36 cellular contexts compared by ENCODE assay signal in the genomic region with DNA sequence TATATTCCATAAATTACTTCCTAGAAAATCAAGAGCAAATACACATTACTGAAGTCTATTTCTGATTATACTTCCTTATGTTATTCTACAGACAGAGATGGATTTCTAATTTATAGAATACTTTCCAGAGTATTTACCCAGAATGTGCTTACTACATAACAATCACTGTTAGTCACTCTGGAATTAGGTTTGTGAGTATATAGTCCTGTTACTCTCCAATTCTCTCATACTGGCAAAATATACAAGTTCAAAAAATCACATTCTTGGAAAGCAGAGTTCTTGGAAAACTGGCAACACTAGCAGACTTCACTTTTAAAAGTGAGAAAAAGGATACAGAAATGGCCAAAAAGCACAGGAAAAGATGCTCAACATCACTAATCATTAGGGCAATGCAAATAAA.
"Had no signal": no experiment of that assay in that cellular context is flagged by ENCODE, and none has a peak within 500 bp of the region (broad histone marks: within the 10 kb centered on the region; RNA-seq: fewer than 3 reads in every experiment).

No MANE protein-coding gene starts in this region.

- H3K4me3 ChIP-seq: cardiac muscle cell, MG63, PC-9 had no signal

- H3K4me2 ChIP-seq: PC-9 had no signal

- H3K9me3 ChIP-seq: MG63 had no signal

- H3K27me3 ChIP-seq: cardiac muscle cell, MG63 had no signal

- ATAC-seq: activated CD8-positive, alpha-beta memory T cell treated with anti-CD3 and anti-CD28 coated beads, Interleukin-2, amount 10 ng/mL, durations not matched to agents 7 days and 5 days; activated naive CD8-positive, alpha-beta T cell treated with anti-CD3 and anti-CD28 coated beads, Interleukin-2, amount 50 U/mL, for 24 hours; Right ventricle myocardium inferior had no signal

- DNase-seq: activated B cell treated with CpG ODN at 0.5 μM for 24 hours; activated CD4-positive, alpha-beta memory T cell treated with anti-CD3 and anti-CD28 coated beads, Interleukin-2, amount 10 ng/mL, durations not matched to agents 7 days and 5 days; activated CD4-positive, alpha-beta T cell treated with anti-CD3 and anti-CD28 coated beads for 4 hours; activated CD4-positive, CD25-positive, alpha-beta regulatory T cell treated with anti-CD3 and anti-CD28 coated beads, Interleukin-2, amount 50 U/mL, for 72 hours; activated CD8-positive, alpha-beta memory T cell treated with anti-CD3 and anti-CD28 coated beads for 24 hours; activated CD8-positive, alpha-beta memory T cell treated with anti-CD3 and anti-CD28 coated beads, Interleukin-2, amount 10 ng/mL, durations not matched to agents 7 days and 5 days; activated CD8-positive, alpha-beta memory T cell treated with anti-CD3 and anti-CD28 coated beads, Interleukin-2, amount 50 U/mL, for 48 hours; activated effector memory CD4-positive, alpha-beta T cell treated with Interleukin-2 at 50 U/mL for 16 hours; activated naive CD4-positive, alpha-beta T cell treated with anti-CD3 and anti-CD28 coated beads, Interleukin-2, amount 10 ng/mL, durations not matched to agents 7 days and 5 days; activated naive CD8-positive, alpha-beta T cell treated with anti-CD3 and anti-CD28 coated beads, Interleukin-2, amount 50 U/mL, for 24 hours; activated T-cell treated with anti-CD3 and anti-CD28 coated beads, Interleukin-2, amount 50 U/mL, for 48 hours; amniotic stem cell; aorta; Karpas-422; MG63; NCI-H1048; NCI-H1105 treated with DMSO at 0.1 percent for 48 hours; NCI-H1436; NCI-H1694; NCI-H1930; NCI-H2081 treated with DMSO at 0.1 percent for 48 hours; NCI-H226; NCI-H446 treated with DMSO at 0.1 percent for 48 hours; NCI-H524; NCI-H69; NK-92 treated with Interleukin-12 subunit alpha and Interleukin-12 subunit beta, amount 100 ng/mL, for 24 hours; PC-9; SIG-M5; SW 1271; T-helper 1 cell; T-helper 2 cell; T-helper 9 cell had no signal

- H2AFZ ChIP-seq: PC-9 had no signal

- H3K27ac ChIP-seq: cardiac muscle cell, PC-9, RWPE1, VCaP had no signal
